ENCODE assay signal across 20 cellular contexts in the genomic region with DNA sequence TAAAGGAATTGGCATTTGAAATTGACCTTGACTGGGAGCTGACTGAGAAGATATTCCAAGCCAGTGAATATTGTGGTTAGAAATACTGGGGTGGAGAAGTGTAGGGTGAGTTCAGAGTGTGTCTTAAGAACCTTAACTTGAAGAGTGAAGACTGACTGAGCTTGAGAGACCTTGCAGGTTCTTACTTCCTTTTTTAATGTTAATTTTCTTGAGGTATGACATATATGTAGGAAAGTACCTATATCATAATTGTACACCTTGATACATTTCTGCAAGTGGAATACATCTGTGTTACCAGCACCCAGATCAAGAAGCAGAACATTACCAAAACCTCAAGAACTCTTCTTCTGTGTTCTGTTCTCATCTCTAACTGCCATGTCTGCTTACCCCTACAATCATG. TPM values are rescaled to one million over a fixed set of nuclear protein-coding genes. Genes with fewer than 3 reads are reported as not detected.
DNase-seq lines count a peak whose midpoint lies in the region; ATAC-seq and TF ChIP-seq lines count a peak whose summit lies in the region.
"Had no signal": no experiment of that assay in that cellular context is flagged by ENCODE, and none has a peak within 500 bp of the region (broad histone marks: within the 10 kb centered on the region; RNA-seq: fewer than 3 reads in every experiment).

No MANE protein-coding gene starts in this region.

- no peak for TF ChIP-seq CTCF in IMR-90 (conservative IDR thresholded peaks at IDR 0.05; ENCODE audit: low read depth, low read length)
- no peak for TF ChIP-seq CTCF in esophagus squamous epithelium (IDR thresholded peaks at IDR 0.05)
- TF ChIP-seq CTCF in Caco-2 (IDR thresholded peaks at IDR 0.05; ENCODE audit: insufficient read depth in 1 of 2, low read depth in 1 of 2, low read length in 1 of 2, severe bottlenecking in 1 of 2, unreplicated experiment in 1 of 2) = no peak

- peaks cover 13% of the 10 kb centered on the region for H3K36me3 Mint-ChIP-seq in Caco-2 (ENCODE audit: insufficient read depth, unreplicated experiment)

- H3K4me1 Mint-ChIP-seq in Caco-2 (ENCODE audit: low read depth, unreplicated experiment) = no peaks in the 10 kb centered on the region
- H3K4me1 Mint-ChIP-seq: mesothelial cell of epicardium, WTC11 had no signal

- peak overlapping the region; percentile 30; the same call in 1 of the 2 replicates for H4K91ac ChIP-seq in IMR-90 (ENCODE audit: insufficient read depth, low read depth, low read length)

- TF ChIP-seq POLR2A in IMR-90 (IDR thresholded peaks at IDR 0.05; ENCODE audit: low read depth, low read length) (no peak), esophagus squamous epithelium (IDR thresholded peaks at IDR 0.05) (no peak)

- no peak overlapping the region; the same call in 1 of the 2 replicates for H4K5ac ChIP-seq in IMR-90 (ENCODE audit: low read depth, low read length)

- peak overlapping the region; percentile 48 for H2AK5ac ChIP-seq in IMR-90 (ENCODE audit: low read depth, low read length)

- no peak for TF ChIP-seq RAD21 in IMR-90 (IDR thresholded peaks at IDR 0.05; ENCODE audit: low read length)

- in situ Hi-C loops in IMR-90 (cut with MboI; ENCODE audit: low sequenced_read_pairs) = no loop called here

- peak overlapping the region; percentile 84 for H2BK15ac ChIP-seq in IMR-90 (ENCODE audit: low read depth, low read length)

- H3K56ac ChIP-seq in IMR-90 (ENCODE audit: extremely low read depth, insufficient read depth, low read length) = peak overlapping the region; percentile 58; the same call in 1 of the 2 replicates

- peak overlapping the region; percentile 38; the same call in 1 of the 2 replicates for H3K4ac ChIP-seq in IMR-90 (ENCODE audit: low read depth, low read length)

- H2AFZ ChIP-seq in IMR-90 (replicated peaks; ENCODE audit: low read length, poor library complexity) = no peak overlapping the region

- no peaks in the 10 kb centered on the region for H3K9me3 Mint-ChIP-seq in Caco-2 (ENCODE audit: unreplicated experiment)
- H3K9me3 Mint-ChIP-seq: activated naive CD8-positive, alpha-beta T cell treated with anti-CD3 and anti-CD28 coated beads for 36 hours; mesothelial cell of epicardium; natural killer cell treated with Interleukin-12 subunit alpha and Interleukin-12 subunit beta and Interleukin-15 and Interleukin-18, amount 100 ng/mL, for 72 hours; WTC11 had no signal

- H3K18ac ChIP-seq in IMR-90 (ENCODE audit: low read depth, low read length) = peak overlapping the region; percentile 76; the same call in 1 of the 2 replicates

- no peaks in the 10 kb centered on the region for H3K27me3 Mint-ChIP-seq in Caco-2 (ENCODE audit: insufficient read depth, unreplicated experiment)
- H3K27me3 Mint-ChIP-seq: activated naive CD8-positive, alpha-beta T cell treated with anti-CD3 and anti-CD28 coated beads for 36 hours; natural killer cell treated with Interleukin-12 subunit alpha and Interleukin-12 subunit beta and Interleukin-15 and Interleukin-18, amount 100 ng/mL, for 72 hours had no signal

- CTCF ChIA-PET in IMR-90 (lab: Yijun Ruan, JAX) (no interaction called here), Caco-2 (lab: Charles Lee) (no interaction called here)

- H3K9me3 ChIP-seq in IMR-90 (ENCODE audit: control insufficient read depth, insufficient read depth, low read length) (no peaks in the 10 kb centered on the region), esophagus squamous epithelium (no peaks in the 10 kb centered on the region), Caco-2 (no peaks in the 10 kb centered on the region)
- H3K9me3 ChIP-seq: ascending aorta; BLaER1 treated with 17β-estradiol and CSF1 and Interleukin-3, amounts not matched to agents 10 nM and 100 nM; spleen had no signal

- peaks cover 34 to 71% of the 10 kb centered on the region in 2 experiments for H3K79me1 ChIP-seq in IMR-90 (ENCODE audit: low read depth in 1 of 2, low read length in 2 of 2)

- H3K36me3 ChIP-seq in IMR-90 (ENCODE audit: control insufficient read depth, insufficient read depth, low read length) (peaks cover 1% of the 10 kb centered on the region; the same call in 1 of the 2 replicates), esophagus squamous epithelium (peaks cover 0 to 58% (median 4%) of the 10 kb centered on the region in 3 donors), rectal smooth muscle tissue (ENCODE audit: control insufficient read depth, insufficient read depth, low read length) (no peaks in the 10 kb centered on the region), Caco-2 (ENCODE audit: control insufficient read depth, insufficient read depth, low read length) (peaks cover 2% of the 10 kb centered on the region)

- POLR2A ChIA-PET in IMR-90 (lab: Charles Lee; ENCODE audit: unreplicated experiment) = no interaction called here
- POLR2A ChIA-PET in Caco-2 (lab: Charles Lee) = no interaction called here

- H3K4me3 Mint-ChIP-seq in Caco-2 (ENCODE audit: unreplicated experiment) = no peak overlapping the region
- H3K4me3 Mint-ChIP-seq: activated naive CD8-positive, alpha-beta T cell treated with anti-CD3 and anti-CD28 coated beads for 36 hours; mesothelial cell of epicardium; natural killer cell treated with Interleukin-12 subunit alpha and Interleukin-12 subunit beta and Interleukin-15 and Interleukin-18, amount 100 ng/mL, for 72 hours; WTC11 had no signal

- H2AK9ac ChIP-seq in IMR-90 (replicated peaks; ENCODE audit: low read depth, low read length, poor library complexity) = no peak overlapping the region

- intact Hi-C loops in IMR-90 (cut with micrococcal nuclease) (no loop called here), esophagus squamous epithelium (cut with DNase I) (no loop called here), Caco-2 (cut with micrococcal nuclease; ENCODE audit: unreplicated experiment) (no loop called here)

- peak overlapping the region; percentile 57; the same call in 1 of the 2 replicates for H3K9ac ChIP-seq in IMR-90 (ENCODE audit: low read depth, low read length)
- no peak overlapping the region for H3K9ac ChIP-seq in rectal smooth muscle tissue (ENCODE audit: low read length)
- H3K9ac ChIP-seq: BLaER1 treated with 17β-estradiol and CSF1 and Interleukin-3, amounts not matched to agents 10 nM and 100 nM had no signal

- peaks cover 21% of the 10 kb centered on the region for H3K9me1 ChIP-seq in IMR-90 (ENCODE audit: insufficient read depth, low read length)

- DNase-seq in IMR-90 (no peak), esophagus squamous epithelium (lab: John Stamatoyannopoulos, UW) (no peak), NCI-H748 (lab: John Stamatoyannopoulos, UW; ENCODE audit: unreplicated experiment) (no peak), Caco-2 (no peak)
- DNase-seq: activated CD8-positive, alpha-beta memory T cell treated with anti-CD3 and anti-CD28 coated beads, Interleukin-2, amount 50 U/mL, for 4 hours; activated effector memory CD4-positive, alpha-beta T cell treated with Interleukin-2 at 50 U/mL for 16 hours; activated naive CD8-positive, alpha-beta T cell treated with anti-CD3 and anti-CD28 coated beads for 36 hours; COR-L47; GF-D8; SIG-M5; spleen had no signal

- H3K27ac ChIP-seq in IMR-90 (ENCODE audit: insufficient read depth, low read length) (no peak overlapping the region), esophagus squamous epithelium (peak overlapping the region in 3 of 4 donors; percentile 14 to 77 (median 60)), rectal smooth muscle tissue (ENCODE audit: low read depth, low read length) (peak overlapping the region; percentile 6)
- H3K27ac ChIP-seq: ascending aorta; BLaER1 treated with 17β-estradiol and CSF1 and Interleukin-3, amounts not matched to agents 10 nM and 100 nM; spleen had no signal

- H2BK20ac ChIP-seq in IMR-90 (ENCODE audit: low read depth, low read length) = peak overlapping the region; percentile 71; the same call in 1 of the 2 replicates

- BruUV-seq in IMR-90 (replicated peaks; lab: Mats Ljungman, UMichigan) (no TSS peak), Caco-2 (replicated peaks; lab: Mats Ljungman, UMichigan) (no TSS peak)

- H3K4me1 ChIP-seq in IMR-90 (ENCODE audit: control insufficient read depth, insufficient read depth, low read length) (peaks cover 23% of the 10 kb centered on the region), esophagus squamous epithelium (peaks cover 0 to 48% (median 4%) of the 10 kb centered on the region in 3 donors), rectal smooth muscle tissue (ENCODE audit: control insufficient read depth, insufficient read depth, low read length) (no peaks in the 10 kb centered on the region), Caco-2 (peaks cover 11% of the 10 kb centered on the region)
- H3K4me1 ChIP-seq: BLaER1 treated with 17β-estradiol and CSF1 and Interleukin-3, amounts not matched to agents 10 nM and 100 nM; spleen had no signal

- H2BK5ac ChIP-seq in IMR-90 (ENCODE audit: low read depth, low read length, poor library complexity, severe bottlenecking) = peak overlapping the region; percentile 92

- H3K23ac ChIP-seq in IMR-90 (ENCODE audit: low read depth, low read length) = peak overlapping the region; percentile 79

- H3K14ac ChIP-seq in IMR-90 (replicated peaks; ENCODE audit: low read depth, low read length) = peak overlapping the region; percentile 57

- dilution Hi-C loops in IMR-90 (cut with HindIII; ENCODE audit: low sequenced_read_pairs, unreplicated experiment) = no loop called here

- peak; percentile 61 for ATAC-seq in GM18868 (IDR thresholded peaks at IDR 0.05; ENCODE audit: unreplicated experiment)
- no peak for ATAC-seq in IMR-90 (ENCODE audit: low read depth)
- ATAC-seq in HG02938 (IDR thresholded peaks at IDR 0.05; ENCODE audit: unreplicated experiment) = no peak
- ATAC-seq: natural killer cell treated with Interleukin-12 subunit alpha and Interleukin-12 subunit beta and Interleukin-15 and Interleukin-18, amount 100 ng/mL, for 72 hours; Panc1; WTC11 had no signal

- H3K27me3 ChIP-seq in IMR-90 (ENCODE audit: control insufficient read depth, insufficient read depth, low read length) = no peaks in the 10 kb centered on the region
- no peaks in the 10 kb centered on the region for H3K27me3 ChIP-seq in esophagus squamous epithelium
- no peaks in the 10 kb centered on the region for H3K27me3 ChIP-seq in rectal smooth muscle tissue (ENCODE audit: control insufficient read depth, insufficient read depth, low read length)
- H3K27me3 ChIP-seq in Caco-2 (replicated peaks; ENCODE audit: control insufficient read depth, insufficient read depth, low read length) = no peaks in the 10 kb centered on the region
- H3K27me3 ChIP-seq: ascending aorta; BLaER1 treated with 17β-estradiol and CSF1 and Interleukin-3, amounts not matched to agents 10 nM and 100 nM; spleen had no signal

- no peak overlapping the region for H3K4me3 ChIP-seq in IMR-90 (ENCODE audit: insufficient read depth, low read depth, low read length)
- no peak overlapping the region for H3K4me3 ChIP-seq in esophagus squamous epithelium
- no peak overlapping the region for H3K4me3 ChIP-seq in rectal smooth muscle tissue (ENCODE audit: low read length)
- no peak overlapping the region for H3K4me3 ChIP-seq in Caco-2 (ENCODE audit: low read depth, low read length)
- H3K4me3 ChIP-seq: ascending aorta; BLaER1 treated with 17β-estradiol and CSF1 and Interleukin-3, amounts not matched to agents 10 nM and 100 nM; spleen had no signal

- H3K27ac Mint-ChIP-seq in Caco-2 (ENCODE audit: unreplicated experiment) = no peak overlapping the region
- H3K27ac Mint-ChIP-seq: activated naive CD8-positive, alpha-beta T cell treated with anti-CD3 and anti-CD28 coated beads for 36 hours; mesothelial cell of epicardium; natural killer cell treated with Interleukin-12 subunit alpha and Interleukin-12 subunit beta and Interleukin-15 and Interleukin-18, amount 100 ng/mL, for 72 hours; WTC11 had no signal

- peak overlapping the region; percentile 63 to 75 for H4K8ac ChIP-seq in IMR-90 (ENCODE audit: low read depth in 2 of 2, low read length in 2 of 2)

- H2BK120ac ChIP-seq in IMR-90 (ENCODE audit: low read depth, low read length) = peak overlapping the region; percentile 73; the same call in 1 of the 2 replicates

- H4K20me1 ChIP-seq in IMR-90 (ENCODE audit: insufficient read depth, low read length) = peaks cover 4% of the 10 kb centered on the region; the same call in 1 of the 2 replicates

- peak overlapping the region; percentile 95; the same call in 1 of the 2 replicates for H3K4me2 ChIP-seq in IMR-90 (ENCODE audit: low read depth, low read length)
- H3K4me2 ChIP-seq: BLaER1 treated with 17β-estradiol and CSF1 and Interleukin-3, amounts not matched to agents 10 nM and 100 nM had no signal

RNA-seq across cellular contexts. Expression of gene DHX35, which starts 11.0 kb away (rescaled TPM):
- total RNA-seq in IMR-90 (2012; rRNA removed) (8.1 and 9.1 TPM in 2 replicates), esophagus squamous epithelium (10 to 100 TPM in 2 of 4 donors, 1 to 10 TPM in 2; 4.4 to 14.7 (median 10.8) TPM), Caco-2 (2022) (25.0 and 29.5 TPM in 2 replicates)
- 12.5 and 13.5 TPM in 2 replicates for polyA plus RNA-seq in IMR-90 (2012; rRNA removed)
- polyA plus RNA-seq in IMR-90 (2012; cell fraction: cytosol; rRNA removed) = 3.5 and 5.9 TPM in 2 replicates
- 42.9 and 80.9 TPM in 2 replicates for polyA plus RNA-seq in IMR-90 (2012; cell fraction: nucleus; rRNA removed; ENCODE audit: low replicate concordance)

RNA-seq across cellular contexts. Expression of gene FAM83D, which starts 46.9 kb away (rescaled TPM):
- total RNA-seq in IMR-90 (2012; rRNA removed) (20.4 and 23.1 TPM in 2 replicates), esophagus squamous epithelium (100 to 1,000 TPM in 1 of 4 donors, 10 to 100 TPM in 3; 53.8 to 105 (median 81.9) TPM), Caco-2 (2022) (82.4 and 86.3 TPM in 2 replicates)
- polyA plus RNA-seq in IMR-90 (2012; rRNA removed) = 26.4 and 29.6 TPM in 2 replicates
- 19.3 and 28.9 TPM in 2 replicates for polyA plus RNA-seq in IMR-90 (2012; cell fraction: cytosol; rRNA removed)
- polyA plus RNA-seq in IMR-90 (2012; cell fraction: nucleus; rRNA removed; ENCODE audit: low replicate concordance) = 15.9 and 19.1 TPM in 2 replicates
